Comparison of ENCODE assay signal across 8 cellular contexts in genomic region chr1:219173434-219173757, GRCh38. TPM values are rescaled to one million over a fixed set of nuclear protein-coding genes. Genes with fewer than 3 reads are reported as not detected.
DNase-seq lines count a peak whose midpoint lies in the region; ATAC-seq and TF ChIP-seq lines count a peak whose summit lies in the region.

No MANE protein-coding gene starts in this region.

- H3K36me3 ChIP-seq in CD8-positive, alpha-beta memory T cell (ENCODE audit: insufficient read depth, low read length): no peaks in the 10 kb centered on the region
- H3K36me3 ChIP-seq in HEK293 (ENCODE audit: control insufficient read depth in 2 of 2, insufficient read depth in 1 of 2, low read length in 2 of 2) (peaks cover 0 to 11% of the 10 kb centered on the region in 2 experiments; a peak in 1 of 3 replicates), tibial artery (no peaks in the 10 kb centered on the region)

- H3K4me3 ChIP-seq in CD8-positive, alpha-beta memory T cell (ENCODE audit: low read length): peak overlapping the region; percentile 71
- peak overlapping the region; percentile 21 for H3K4me3 ChIP-seq in HEK293 (ENCODE audit: low read depth, low read length)
- peak overlapping the region; percentile 83; the same call in 1 of the 2 replicates for H3K4me3 ChIP-seq in iPS-18c (ENCODE audit: insufficient read depth, low read depth, low read length)
- peak overlapping the region; percentile 66 to 84 for H3K4me3 ChIP-seq in tibial artery

- intact Hi-C loops in tibial artery (cut with DNase I; ENCODE audit: low total_unique reads): no loop called here

- POLR2A ChIA-PET in CD8-positive, alpha-beta memory T cell (lab: Charles Lee): no interaction called here
- POLR2A ChIA-PET in HEK293 (lab: Yijun Ruan, JAX): interaction anchor here (1.5 kb wide), 1 partner anchor 15 kb away, joined by 7 read pairs; no protein-coding TSS in a partner anchor
- POLR2A ChIA-PET in T-cell (lab: Charles Lee): interaction anchor here in 1 of 2 donors (1.2 kb wide), 1 partner anchor 13 kb away, joined by 3 read pairs; no protein-coding TSS in a partner anchor

- H3K4me1 Mint-ChIP-seq in CD8-positive, alpha-beta memory T cell: peaks cover 50 to 58% (median 55%) of the 10 kb centered on the region in 3 donors
- H3K4me1 Mint-ChIP-seq in T-cell: peaks cover 38 to 52% (median 52%) of the 10 kb centered on the region in 3 donors

- TF ChIP-seq CTCF in HEK293 (tag by site-specific recombination; IDR thresholded peaks at IDR 0.05): no peak
- no peak for TF ChIP-seq CTCF in tibial artery (IDR thresholded peaks at IDR 0.05)

- no peaks in the 10 kb centered on the region for H3K9me3 ChIP-seq in CD8-positive, alpha-beta memory T cell (ENCODE audit: low read length)
- no peaks in the 10 kb centered on the region for H3K9me3 ChIP-seq in HEK293 (ENCODE audit: control insufficient read depth, insufficient read depth, low read depth, low read length)
- no peaks in the 10 kb centered on the region for H3K9me3 ChIP-seq in iPS-18c (ENCODE audit: control insufficient read depth, insufficient read depth, low read length)
- H3K9me3 ChIP-seq in tibial artery: no peaks in the 10 kb centered on the region

- CTCF ChIA-PET in CD8-positive, alpha-beta memory T cell (lab: Charles Lee): no interaction called here
- CTCF ChIA-PET in HEK293 (lab: Yijun Ruan, JAX): interaction anchor here (0.5 to 1.4 kb wide), 6 partner anchors 12 to 843 kb away, joined by 3 to 5 read pairs (median 3); no protein-coding TSS in a partner anchor
- CTCF ChIA-PET in T-cell (lab: Charles Lee): interaction anchor here in 1 of 2 donors (0.7 kb wide), 1 partner anchor 13 kb away, joined by 3 read pairs; no protein-coding TSS in a partner anchor

- H3K4me3 Mint-ChIP-seq in CD8-positive, alpha-beta memory T cell: peak overlapping the region; percentile 89 to 99 (median 96)
- H3K4me3 Mint-ChIP-seq in T-cell: peak overlapping the region; percentile 90 to 97 (median 94)

- H3K27ac ChIP-seq in CD8-positive, alpha-beta memory T cell (ENCODE audit: low read depth, low read length): peak overlapping the region; percentile 67
- no peak overlapping the region for H3K27ac ChIP-seq in HEK293 (ENCODE audit: extremely low read depth, low read depth, low read length)
- peak overlapping the region; percentile 81 to 94 for H3K27ac ChIP-seq in tibial artery

- peaks cover 0 to 9% (median 3%) of the 10 kb centered on the region in 3 donors for H3K36me3 Mint-ChIP-seq in CD8-positive, alpha-beta memory T cell
- peaks cover 4% of the 10 kb centered on the region for H3K36me3 Mint-ChIP-seq in T-cell

- no peaks in the 10 kb centered on the region for H3K9me3 Mint-ChIP-seq in CD8-positive, alpha-beta memory T cell
- H3K9me3 Mint-ChIP-seq in T-cell: no peaks in the 10 kb centered on the region

- no peak for DNase-seq in CD8-positive, alpha-beta memory T cell
- DNase-seq in T-cell: peak in 1 of 34 experiments; percentile 0
- DNase-seq in tibial artery: no peak
- DNase-seq in stimulated activated CD4-positive, alpha-beta T cell treated with anti-CD3 and anti-CD28 coated beads, Interleukin-4, amount 100 ng/mL, for 1 hour: no peak
- no peak for DNase-seq in NCI-H345 (lab: John Stamatoyannopoulos, UW)

- ATAC-seq in T-cell (replicated peaks in 1 of 4) (no peak), HG02623 (IDR thresholded peaks at IDR 0.05; ENCODE audit: unreplicated experiment) (no peak)

- H3K27ac Mint-ChIP-seq in CD8-positive, alpha-beta memory T cell: peak overlapping the region; percentile 82 to 99 (median 98)
- H3K27ac Mint-ChIP-seq in T-cell: peak overlapping the region; percentile 92 to 94

- H3K4me1 ChIP-seq in CD8-positive, alpha-beta memory T cell (ENCODE audit: insufficient read depth, low read length): peaks cover 26% of the 10 kb centered on the region
- H3K4me1 ChIP-seq in HEK293 (ENCODE audit: control insufficient read depth, insufficient read depth, low read length): no peaks in the 10 kb centered on the region
- H3K4me1 ChIP-seq in tibial artery: peaks cover 0 to 45% (median 22%) of the 10 kb centered on the region in 4 donors

- no peaks in the 10 kb centered on the region for H3K27me3 ChIP-seq in CD8-positive, alpha-beta memory T cell (ENCODE audit: insufficient read depth, low read length, poor library complexity, severe bottlenecking)
- no peaks in the 10 kb centered on the region for H3K27me3 ChIP-seq in tibial artery

- H3K27me3 Mint-ChIP-seq in CD8-positive, alpha-beta memory T cell: peaks cover 1 to 3% of the 10 kb centered on the region in 2 donors
- no peaks in the 10 kb centered on the region for H3K27me3 Mint-ChIP-seq in T-cell

TF ChIP-seq in HEK293, 187 proteins besides CTCF, POLR2A, EP300 and RAD21:
- TF ChIP-seq, protein P1, sequence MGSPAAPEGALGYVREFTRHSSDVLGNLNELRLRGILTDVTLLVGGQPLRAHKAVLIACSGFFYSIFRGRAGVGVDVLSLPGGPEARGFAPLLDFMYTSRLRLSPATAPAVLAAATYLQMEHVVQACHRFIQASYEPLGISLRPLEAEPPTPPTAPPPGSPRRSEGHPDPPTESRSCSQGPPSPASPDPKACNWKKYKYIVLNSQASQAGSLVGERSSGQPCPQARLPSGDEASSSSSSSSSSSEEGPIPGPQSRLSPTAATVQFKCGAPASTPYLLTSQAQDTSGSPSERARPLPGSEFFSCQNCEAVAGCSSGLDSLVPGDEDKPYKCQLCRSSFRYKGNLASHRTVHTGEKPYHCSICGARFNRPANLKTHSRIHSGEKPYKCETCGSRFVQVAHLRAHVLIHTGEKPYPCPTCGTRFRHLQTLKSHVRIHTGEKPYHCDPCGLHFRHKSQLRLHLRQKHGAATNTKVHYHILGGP (tag by site-specific recombination; IDR thresholded peaks at IDR 0.05): no peak
- no peak for TF ChIP-seq ZNF302 (tag by site-specific recombination; IDR thresholded peaks at IDR 0.05; ENCODE audit: low read depth)
- no peak for TF ChIP-seq SP7 (tag by site-specific recombination; IDR thresholded peaks at IDR 0.05)
- no peak for TF ChIP-seq ZNF585B (tag by site-specific recombination; IDR thresholded peaks at IDR 0.05)
- TF ChIP-seq, protein P2, sequence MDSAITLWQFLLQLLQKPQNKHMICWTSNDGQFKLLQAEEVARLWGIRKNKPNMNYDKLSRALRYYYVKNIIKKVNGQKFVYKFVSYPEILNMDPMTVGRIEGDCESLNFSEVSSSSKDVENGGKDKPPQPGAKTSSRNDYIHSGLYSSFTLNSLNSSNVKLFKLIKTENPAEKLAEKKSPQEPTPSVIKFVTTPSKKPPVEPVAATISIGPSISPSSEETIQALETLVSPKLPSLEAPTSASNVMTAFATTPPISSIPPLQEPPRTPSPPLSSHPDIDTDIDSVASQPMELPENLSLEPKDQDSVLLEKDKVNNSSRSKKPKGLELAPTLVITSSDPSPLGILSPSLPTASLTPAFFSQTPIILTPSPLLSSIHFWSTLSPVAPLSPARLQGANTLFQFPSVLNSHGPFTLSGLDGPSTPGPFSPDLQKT (IDR thresholded peaks at IDR 0.05; ENCODE audit: borderline replicate concordance, low read depth, low read length): no peak

RNA-seq across cellular contexts. Expression of gene LYPLAL1, which starts 0.3 kb away (rescaled TPM):
- 10 to 100 TPM; 19.9 to 22.9 TPM for total RNA-seq in CD8-positive, alpha-beta memory T cell
- polyA plus RNA-seq in CD8-positive, alpha-beta memory T cell: 28.5 TPM
- total RNA-seq in T-cell: 10 to 100 TPM; 14.2 to 19.4 (median 18.3) TPM

Comparison
In these comparisons a context has a peak if more than half of its experiments do, and no peak if none do; other contexts are left out.
1. H3K4me3 ChIP-seq: peak in every context shown above with its lines; median percentile 83 in iPS-18c; 75 in tibial artery; 71 in CD8-positive, alpha-beta memory T cell; 21 in HEK293.